1 cellular context compared by ENCODE assay signal in the genomic region with DNA sequence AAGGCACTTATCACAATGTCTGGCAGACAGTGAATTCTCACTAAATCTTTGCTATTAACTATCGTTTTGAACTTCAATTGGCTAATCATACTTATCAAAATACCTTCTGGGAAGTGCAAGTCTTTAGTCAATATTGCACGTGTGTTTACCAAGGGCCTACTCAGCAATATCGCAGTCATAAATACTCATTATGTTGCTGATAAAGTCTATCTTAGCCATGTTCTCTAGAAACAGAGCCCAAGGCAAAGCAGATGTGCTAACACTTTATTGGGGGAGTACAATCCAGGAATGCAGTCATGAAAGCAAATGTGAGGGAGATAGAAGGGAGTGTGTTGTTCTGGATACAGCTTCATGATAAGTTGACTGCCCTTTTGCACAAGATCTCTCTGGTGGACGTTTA.
TF ChIP-seq lines count a peak whose summit lies in the region.

No MANE protein-coding gene starts in this region.

TF ChIP-seq in SK-N-SH, 30 proteins besides CTCF, POLR2A, EP300 and RAD21 (continued from another document):
- TF ChIP-seq, protein P1, sequence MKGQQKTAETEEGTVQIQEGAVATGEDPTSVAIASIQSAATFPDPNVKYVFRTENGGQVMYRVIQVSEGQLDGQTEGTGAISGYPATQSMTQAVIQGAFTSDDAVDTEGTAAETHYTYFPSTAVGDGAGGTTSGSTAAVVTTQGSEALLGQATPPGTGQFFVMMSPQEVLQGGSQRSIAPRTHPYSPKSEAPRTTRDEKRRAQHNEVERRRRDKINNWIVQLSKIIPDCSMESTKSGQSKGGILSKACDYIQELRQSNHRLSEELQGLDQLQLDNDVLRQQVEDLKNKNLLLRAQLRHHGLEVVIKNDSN (IDR thresholded peaks at IDR 0.05; ENCODE audit: borderline replicate concordance, low read depth), result no peak
- TF ChIP-seq POLR2AphosphoS5 (IDR thresholded peaks at IDR 0.05; ENCODE audit: low read depth, low read length) (peak; percentile 48; the same call in 1 of the 2 replicates), EZH2phosphoT487 (IDR thresholded peaks at IDR 0.05; ENCODE audit: borderline replicate concordance, low read depth) (no peak), NRF1 (IDR thresholded peaks at IDR 0.05; ENCODE audit: low read depth, low read length) (no peak), JUND (IDR thresholded peaks at IDR 0.05) (0 out of 2 replicates have a peak, but pooled peaks have one; percentile 4), RCOR1 (IDR thresholded peaks at IDR 0.05; ENCODE audit: low read length) (peak; percentile 99), RXRA (IDR thresholded peaks at IDR 0.05; ENCODE audit: borderline replicate concordance, low read depth) (no peak), TCF12 (IDR thresholded peaks at IDR 0.05) (peak; percentile 78), GABPA (IDR thresholded peaks at IDR 0.05; ENCODE audit: low read depth) (no peak), MEF2A (IDR thresholded peaks at IDR 0.05; ENCODE audit: borderline replicate concordance, low read depth) (no peak), SMC3 (IDR thresholded peaks at IDR 0.05; ENCODE audit: low read depth, low read length) (no peak; the same call in 1 of the 2 replicates), RFX5 (IDR thresholded peaks at IDR 0.05; ENCODE audit: low read length) (no peak), YY1 (IDR thresholded peaks at IDR 0.05; ENCODE audit: low read depth) (no peak), FOXJ3 (CRISPR knock-in tag; IDR thresholded peaks at IDR 0.05) (peak; percentile 100), ELF1 (IDR thresholded peaks at IDR 0.05) (no peak), TEAD4 (IDR thresholded peaks at IDR 0.05; ENCODE audit: borderline replicate concordance, insufficient read depth) (peak; percentile 76; the same call in 1 of the 2 replicates), FOXM1 (IDR thresholded peaks at IDR 0.05; ENCODE audit: low read depth) (no peak; the same call in 1 of the 2 replicates), NFIC (IDR thresholded peaks at IDR 0.05; ENCODE audit: borderline replicate concordance) (no peak), MXI1 (IDR thresholded peaks at IDR 0.05; ENCODE audit: low read depth, low read length) (no peak; the same call in 1 of the 2 replicates), TAF1 (IDR thresholded peaks at IDR 0.05; ENCODE audit: borderline replicate concordance, low read depth, low read length) (no peak), GATA2 (CRISPR knock-in tag; IDR thresholded peaks at IDR 0.05) (peak; percentile 100), SIN3A (IDR thresholded peaks at IDR 0.05; ENCODE audit: borderline replicate concordance, low read depth, low read length) (no peak), CHD2 (IDR thresholded peaks at IDR 0.05; ENCODE audit: low read length, partially characterized antibody) (peak; percentile 86), FOSL2 (IDR thresholded peaks at IDR 0.05; ENCODE audit: borderline replicate concordance, low read depth) (no peak)
- TF ChIP-seq, protein P2, sequence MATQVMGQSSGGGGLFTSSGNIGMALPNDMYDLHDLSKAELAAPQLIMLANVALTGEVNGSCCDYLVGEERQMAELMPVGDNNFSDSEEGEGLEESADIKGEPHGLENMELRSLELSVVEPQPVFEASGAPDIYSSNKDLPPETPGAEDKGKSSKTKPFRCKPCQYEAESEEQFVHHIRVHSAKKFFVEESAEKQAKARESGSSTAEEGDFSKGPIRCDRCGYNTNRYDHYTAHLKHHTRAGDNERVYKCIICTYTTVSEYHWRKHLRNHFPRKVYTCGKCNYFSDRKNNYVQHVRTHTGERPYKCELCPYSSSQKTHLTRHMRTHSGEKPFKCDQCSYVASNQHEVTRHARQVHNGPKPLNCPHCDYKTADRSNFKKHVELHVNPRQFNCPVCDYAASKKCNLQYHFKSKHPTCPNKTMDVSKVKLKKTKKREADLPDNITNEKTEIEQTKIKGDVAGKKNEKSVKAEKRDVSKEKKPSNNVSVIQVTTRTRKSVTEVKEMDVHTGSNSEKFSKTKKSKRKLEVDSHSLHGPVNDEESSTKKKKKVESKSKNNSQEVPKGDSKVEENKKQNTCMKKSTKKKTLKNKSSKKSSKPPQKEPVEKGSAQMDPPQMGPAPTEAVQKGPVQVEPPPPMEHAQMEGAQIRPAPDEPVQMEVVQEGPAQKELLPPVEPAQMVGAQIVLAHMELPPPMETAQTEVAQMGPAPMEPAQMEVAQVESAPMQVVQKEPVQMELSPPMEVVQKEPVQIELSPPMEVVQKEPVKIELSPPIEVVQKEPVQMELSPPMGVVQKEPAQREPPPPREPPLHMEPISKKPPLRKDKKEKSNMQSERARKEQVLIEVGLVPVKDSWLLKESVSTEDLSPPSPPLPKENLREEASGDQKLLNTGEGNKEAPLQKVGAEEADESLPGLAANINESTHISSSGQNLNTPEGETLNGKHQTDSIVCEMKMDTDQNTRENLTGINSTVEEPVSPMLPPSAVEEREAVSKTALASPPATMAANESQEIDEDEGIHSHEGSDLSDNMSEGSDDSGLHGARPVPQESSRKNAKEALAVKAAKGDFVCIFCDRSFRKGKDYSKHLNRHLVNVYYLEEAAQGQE (IDR thresholded peaks at IDR 0.05; ENCODE audit: low read depth, low read length), result no peak
- TF ChIP-seq, protein P3, sequence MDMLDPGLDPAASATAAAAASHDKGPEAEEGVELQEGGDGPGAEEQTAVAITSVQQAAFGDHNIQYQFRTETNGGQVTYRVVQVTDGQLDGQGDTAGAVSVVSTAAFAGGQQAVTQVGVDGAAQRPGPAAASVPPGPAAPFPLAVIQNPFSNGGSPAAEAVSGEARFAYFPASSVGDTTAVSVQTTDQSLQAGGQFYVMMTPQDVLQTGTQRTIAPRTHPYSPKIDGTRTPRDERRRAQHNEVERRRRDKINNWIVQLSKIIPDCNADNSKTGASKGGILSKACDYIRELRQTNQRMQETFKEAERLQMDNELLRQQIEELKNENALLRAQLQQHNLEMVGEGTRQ (IDR thresholded peaks at IDR 0.05; ENCODE audit: borderline replicate concordance, low read depth, low read length), result no peak
- TF ChIP-seq, protein P4, sequence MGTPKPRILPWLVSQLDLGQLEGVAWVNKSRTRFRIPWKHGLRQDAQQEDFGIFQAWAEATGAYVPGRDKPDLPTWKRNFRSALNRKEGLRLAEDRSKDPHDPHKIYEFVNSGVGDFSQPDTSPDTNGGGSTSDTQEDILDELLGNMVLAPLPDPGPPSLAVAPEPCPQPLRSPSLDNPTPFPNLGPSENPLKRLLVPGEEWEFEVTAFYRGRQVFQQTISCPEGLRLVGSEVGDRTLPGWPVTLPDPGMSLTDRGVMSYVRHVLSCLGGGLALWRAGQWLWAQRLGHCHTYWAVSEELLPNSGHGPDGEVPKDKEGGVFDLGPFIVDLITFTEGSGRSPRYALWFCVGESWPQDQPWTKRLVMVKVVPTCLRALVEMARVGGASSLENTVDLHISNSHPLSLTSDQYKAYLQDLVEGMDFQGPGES (IDR thresholded peaks at IDR 0.05; ENCODE audit: low read depth, low read length), result no peak
- TF ChIP-seq, protein P5, sequence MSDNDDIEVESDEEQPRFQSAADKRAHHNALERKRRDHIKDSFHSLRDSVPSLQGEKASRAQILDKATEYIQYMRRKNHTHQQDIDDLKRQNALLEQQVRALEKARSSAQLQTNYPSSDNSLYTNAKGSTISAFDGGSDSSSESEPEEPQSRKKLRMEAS (IDR thresholded peaks at IDR 0.05; ENCODE audit: low read depth), result no peak
- TF ChIP-seq, protein P6, sequence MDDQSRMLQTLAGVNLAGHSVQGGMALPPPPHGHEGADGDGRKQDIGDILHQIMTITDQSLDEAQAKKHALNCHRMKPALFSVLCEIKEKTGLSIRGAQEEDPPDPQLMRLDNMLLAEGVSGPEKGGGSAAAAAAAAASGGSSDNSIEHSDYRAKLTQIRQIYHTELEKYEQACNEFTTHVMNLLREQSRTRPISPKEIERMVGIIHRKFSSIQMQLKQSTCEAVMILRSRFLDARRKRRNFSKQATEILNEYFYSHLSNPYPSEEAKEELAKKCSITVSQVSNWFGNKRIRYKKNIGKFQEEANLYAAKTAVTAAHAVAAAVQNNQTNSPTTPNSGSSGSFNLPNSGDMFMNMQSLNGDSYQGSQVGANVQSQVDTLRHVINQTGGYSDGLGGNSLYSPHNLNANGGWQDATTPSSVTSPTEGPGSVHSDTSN (IDR thresholded peaks at IDR 0.05), result peak; percentile 46; the same call in 1 of the 2 replicates
